Comparison of ENCODE assay signal across 19 cellular contexts in the genomic region with DNA sequence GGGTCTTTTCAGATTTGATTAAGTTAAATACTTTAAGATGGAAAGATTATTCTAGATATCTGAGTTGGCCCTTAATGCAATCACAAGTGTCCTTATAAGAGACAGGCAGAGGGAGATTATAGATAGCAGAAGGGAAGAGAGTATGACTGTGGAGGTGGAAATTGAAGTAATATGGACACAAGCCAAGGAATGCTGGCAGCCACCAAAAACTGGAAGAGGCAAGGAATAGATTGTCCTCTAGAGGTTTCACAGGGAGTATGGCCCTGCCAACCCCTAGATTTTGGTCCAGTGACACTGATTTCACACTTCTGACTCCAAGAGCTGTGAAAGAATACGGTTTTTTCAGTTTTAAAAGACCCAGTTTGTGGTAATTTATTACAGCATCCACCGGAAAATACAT.
A peak's percentile ranks its signal among the peaks of the same experiment; 100 is the strongest.
DNase-seq lines count a peak whose midpoint lies in the region; ATAC-seq and TF ChIP-seq lines count a peak whose summit lies in the region.
"Had no signal": no experiment of that assay in that cellular context is flagged by ENCODE, and none has a peak within 500 bp of the region (broad histone marks: within the 10 kb centered on the region; RNA-seq: fewer than 3 reads in every experiment).

No MANE protein-coding gene starts in this region.

- no peaks in the 10 kb centered on the region for H3K4me1 ChIP-seq in left ventricle myocardium inferior
- H3K4me1 ChIP-seq: BE2C, HAP-1 had no signal

- H3K4me3 ChIP-seq in left ventricle myocardium inferior (no peak overlapping the region), SU-DHL-6 (ENCODE audit: insufficient read depth, low read length, poor library complexity, severe bottlenecking) (no peak overlapping the region)
- H3K4me3 ChIP-seq: HAP-1, K562 had no signal

- H3K27ac ChIP-seq in left ventricle myocardium inferior (replicated peaks) (no peak overlapping the region), SU-DHL-6 (ENCODE audit: low read depth, low read length) (no peak overlapping the region)
- H3K27ac ChIP-seq: HL-60 had no signal

- H4K20me1 ChIP-seq in SU-DHL-6 (ENCODE audit: low read depth, low read length) = no peaks in the 10 kb centered on the region

- no peaks in the 10 kb centered on the region for H3K9me2 ChIP-seq in SU-DHL-6 (replicated peaks; ENCODE audit: insufficient read depth, low read length)

- DNase-seq in Right ventricle myocardium superior = no peak
- DNase-seq in left ventricle myocardium inferior = no peak
- peak; percentile 57 for DNase-seq in NCI-H446 treated with DMSO at 0.1 percent for 48 hours (lab: John Stamatoyannopoulos, UW)
- no peak for DNase-seq in ureter (ENCODE audit: low spot score)
- DNase-seq: ACHN; BE2C; C1 segment of cervical spinal cord; CD4-positive, CD25-positive, alpha-beta regulatory T cell; CD8-positive, alpha-beta memory T cell; COR-L47; DMS79 treated with DMSO at 0.1 percent for 48 hours; EL; IMR-90 had no signal

- peak overlapping the region; percentile 13 for H2AFZ ChIP-seq in SU-DHL-6 (ENCODE audit: low read depth, low read length, severe bottlenecking)

- ATAC-seq in Right ventricle myocardium superior (ENCODE audit: poor library complexity) (peak; percentile 39), HG03571 (IDR thresholded peaks at IDR 0.05; ENCODE audit: unreplicated experiment) (no peak), GM21390 (IDR thresholded peaks at IDR 0.05; ENCODE audit: unreplicated experiment) (no peak)
- ATAC-seq: K562 had no signal

- no peak overlapping the region for H3K4me2 ChIP-seq in SU-DHL-6 (ENCODE audit: low read depth, low read length, poor library complexity, severe bottlenecking)

- no peaks in the 10 kb centered on the region for H3K36me3 ChIP-seq in left ventricle myocardium inferior
- H3K36me3 ChIP-seq in SU-DHL-6 (ENCODE audit: low read length) = 0 out of 2 replicates have a peak, but pooled peaks cover 5% of the 10 kb centered on the region
- H3K36me3 ChIP-seq: BE2C, HAP-1 had no signal

- intact Hi-C loops in Right ventricle myocardium superior (cut with DNase I) (no loop called here), left ventricle myocardium inferior (cut with micrococcal nuclease) (no loop called here)

- TF ChIP-seq CTCF in left ventricle myocardium inferior (IDR thresholded peaks at IDR 0.05; ENCODE audit: borderline replicate concordance) = no peak
- TF ChIP-seq CTCF in SU-DHL-6 (IDR thresholded peaks at IDR 0.05; ENCODE audit: insufficient read depth, low read length, poor library complexity, severe bottlenecking) = no peak

- no peaks in the 10 kb centered on the region for H3K9me3 ChIP-seq in left ventricle myocardium inferior (replicated peaks)
- H3K9me3 ChIP-seq in SU-DHL-6 (ENCODE audit: insufficient read depth, low read length) = no peaks in the 10 kb centered on the region
- H3K9me3 ChIP-seq: BE2C, HAP-1 had no signal

- no peak overlapping the region for H3K9ac ChIP-seq in SU-DHL-6 (ENCODE audit: low read length)

- no peaks in the 10 kb centered on the region for H3K79me2 ChIP-seq in SU-DHL-6 (ENCODE audit: insufficient read depth, low read length)

- H3K27me3 ChIP-seq in left ventricle myocardium inferior (ENCODE audit: low read depth) (no peaks in the 10 kb centered on the region), SU-DHL-6 (ENCODE audit: low read length) (no peaks in the 10 kb centered on the region)
- H3K27me3 ChIP-seq: BE2C had no signal

- H3F3A ChIP-seq in SU-DHL-6 (ENCODE audit: insufficient read depth) = no peaks in the 10 kb centered on the region
